In genomic region chr16:89406277-89406888, GRCh38 we compare ENCODE assay signal across 13 cellular contexts.
DNase-seq lines count a peak whose midpoint lies in the region; ATAC-seq and TF ChIP-seq lines count a peak whose summit lies in the region.
"Had no signal": no experiment of that assay in that cellular context is flagged by ENCODE, and none has a peak within 500 bp of the region (broad histone marks: within the 10 kb centered on the region; RNA-seq: fewer than 3 reads in every experiment).

No MANE protein-coding gene starts in this region.

- H3K4ac ChIP-seq in trophoblast cell (ENCODE audit: low read depth, low read length), result peak overlapping the region; percentile 52

- H3K27me3 Mint-ChIP-seq in activated CD4-positive, alpha-beta T cell treated with anti-CD3 and anti-CD28 coated beads for 36 hours, result no peaks in the 10 kb centered on the region

- H3K18ac ChIP-seq in trophoblast cell (ENCODE audit: low read length), result peak overlapping the region; percentile 2

- H3K36me3 ChIP-seq in OCI-LY1 (ENCODE audit: insufficient read depth, low read length) (no peaks in the 10 kb centered on the region), ectodermal cell (ENCODE audit: control insufficient read depth, insufficient read depth, low read length) (no peaks in the 10 kb centered on the region), trophoblast cell (ENCODE audit: control insufficient read depth in 1 of 2, insufficient read depth in 2 of 2, low read length in 2 of 2) (peaks cover 0 to 2% of the 10 kb centered on the region in 2 experiments), mucosa of descending colon (ENCODE audit: low read depth) (no peaks in the 10 kb centered on the region)
- H3K36me3 ChIP-seq: adrenal gland, left lung had no signal

- H3K4me1 ChIP-seq in OCI-LY1 (ENCODE audit: insufficient read depth, low read length, severe bottlenecking), result peaks cover 77% of the 10 kb centered on the region
- H3K4me1 ChIP-seq in ectodermal cell (ENCODE audit: control insufficient read depth, insufficient read depth, low read length), result peaks cover 65% of the 10 kb centered on the region
- peaks cover 51 to 62% of the 10 kb centered on the region in 2 experiments for H3K4me1 ChIP-seq in trophoblast cell (ENCODE audit: control insufficient read depth in 1 of 2, insufficient read depth in 2 of 2, low read length in 2 of 2)
- peaks cover 39% of the 10 kb centered on the region for H3K4me1 ChIP-seq in mucosa of descending colon (ENCODE audit: low read depth)

- peak overlapping the region; percentile 12 for H2BK5ac ChIP-seq in trophoblast cell (ENCODE audit: low read depth, low read length, poor library complexity)

- no peak for DNase-seq in activated CD4-positive, alpha-beta T cell treated with anti-CD3 and anti-CD28 coated beads for 36 hours
- DNase-seq in activated CD4-positive, alpha-beta T cell treated with anti-CD3 and anti-CD28 coated beads, Interleukin-2, amount 50 U/mL, for 48 hours, result no peak
- DNase-seq in trophoblast cell (no peak), NCI-H128 (lab: John Stamatoyannopoulos, UW; ENCODE audit: unreplicated experiment) (no peak), mucosa of descending colon (no peak)
- DNase-seq in activated effector memory CD4-positive, alpha-beta T cell treated with anti-CD3 and anti-CD28 coated beads, Interleukin-2, amount 50 U/mL, for 16 hours, result no peak
- DNase-seq: effector CD4-positive, alpha-beta T cell; left lung; NCI-H446; RPMI8226 had no signal

- H3K9me3 Mint-ChIP-seq in activated CD4-positive, alpha-beta T cell treated with anti-CD3 and anti-CD28 coated beads for 36 hours (ENCODE audit: low read depth), result no peaks in the 10 kb centered on the region

- no peak overlapping the region for H4K12ac ChIP-seq in trophoblast cell (ENCODE audit: low read depth, low read length)

- H4K8ac ChIP-seq in trophoblast cell (ENCODE audit: low read depth, low read length), result no peak overlapping the region

- H3K27ac Mint-ChIP-seq in activated CD4-positive, alpha-beta T cell treated with anti-CD3 and anti-CD28 coated beads for 36 hours, result peak overlapping the region; percentile 83

- H3K9ac ChIP-seq in OCI-LY1 (ENCODE audit: low read length), result no peak overlapping the region
- no peak overlapping the region for H3K9ac ChIP-seq in trophoblast cell (ENCODE audit: low read length)

- H3K23ac ChIP-seq in trophoblast cell (ENCODE audit: low read length), result no peak overlapping the region

- CTCF ChIA-PET in activated CD4-positive, alpha-beta T cell treated with anti-CD3 and anti-CD28 coated beads for 36 hours (lab: Charles Lee), result no interaction called here

- H2BK120ac ChIP-seq in trophoblast cell (ENCODE audit: insufficient read depth, low read length, poor library complexity), result no peak overlapping the region

- peak overlapping the region; percentile 15 for H3K14ac ChIP-seq in trophoblast cell (ENCODE audit: low read length)

- 92 to 93% methylated on average over 22 of the region's 22 CpGs for WGBS in ectodermal cell, 2 experiments
- no CpG with 5 or more reads among the region's 22 CpGs for WGBS in trophoblast cell (ENCODE audit: extremely low coverage, insufficient coverage, insufficient read length)

- no peak overlapping the region for H4K91ac ChIP-seq in trophoblast cell (ENCODE audit: low read depth, low read length)

- H2AFZ ChIP-seq in OCI-LY1 (ENCODE audit: low read length) (no peak overlapping the region), trophoblast cell (ENCODE audit: insufficient read depth, low read length, poor library complexity) (no peak overlapping the region)

- POLR2A ChIA-PET in activated CD4-positive, alpha-beta T cell treated with anti-CD3 and anti-CD28 coated beads for 36 hours (lab: Charles Lee), result no interaction called here

- H3K4me3 ChIP-seq in OCI-LY1 (ENCODE audit: low read depth, low read length, poor library complexity, severe bottlenecking) (no peak overlapping the region), ectodermal cell (ENCODE audit: insufficient read depth, low read depth, low read length) (no peak overlapping the region), trophoblast cell (ENCODE audit: low read depth, low read length) (no peak overlapping the region), mucosa of descending colon (no peak overlapping the region)
- H3K4me3 ChIP-seq: adrenal gland, left lung had no signal

- intact Hi-C loops in activated CD4-positive, alpha-beta T cell treated with anti-CD3 and anti-CD28 coated beads for 36 hours (cut with DNase I, micrococcal nuclease), result loop anchor here (5.0 kb wide), 2 partner anchors 44 to 74 kb away; no protein-coding TSS in a partner anchor
- intact Hi-C loops in mucosa of descending colon (cut with DNase I, micrococcal nuclease), result no loop called here

- peaks cover 94% of the 10 kb centered on the region for H3K4me1 Mint-ChIP-seq in activated CD4-positive, alpha-beta T cell treated with anti-CD3 and anti-CD28 coated beads for 36 hours

- H3K4me2 ChIP-seq in OCI-LY1 (ENCODE audit: low read length) (no peak overlapping the region), trophoblast cell (ENCODE audit: low read length) (no peak overlapping the region)

- no peak overlapping the region for H2AK5ac ChIP-seq in trophoblast cell (ENCODE audit: low read length)

- peaks cover 19% of the 10 kb centered on the region for H3K36me3 Mint-ChIP-seq in activated CD4-positive, alpha-beta T cell treated with anti-CD3 and anti-CD28 coated beads for 36 hours (ENCODE audit: low read depth)

- H3F3A ChIP-seq in OCI-LY1 (ENCODE audit: insufficient read depth, low read length), result no peaks in the 10 kb centered on the region

- no peaks in the 10 kb centered on the region for H3K9me2 ChIP-seq in OCI-LY1 (ENCODE audit: low read depth, low read length)

- no peaks in the 10 kb centered on the region for H3K27me3 ChIP-seq in OCI-LY1 (ENCODE audit: insufficient read depth, low read length)
- H3K27me3 ChIP-seq in ectodermal cell (ENCODE audit: control insufficient read depth, insufficient read depth, low read length, poor library complexity, severe bottlenecking), result no peaks in the 10 kb centered on the region
- H3K27me3 ChIP-seq in trophoblast cell (ENCODE audit: insufficient read depth, low read length), result no peaks in the 10 kb centered on the region
- H3K27me3 ChIP-seq: adrenal gland, left lung had no signal

- no peak overlapping the region for H3K4me3 Mint-ChIP-seq in activated CD4-positive, alpha-beta T cell treated with anti-CD3 and anti-CD28 coated beads for 36 hours

- peaks cover 90% of the 10 kb centered on the region for H3K79me2 ChIP-seq in OCI-LY1 (ENCODE audit: insufficient read depth, low read length)
- peaks cover 40% of the 10 kb centered on the region for H3K79me2 ChIP-seq in trophoblast cell (ENCODE audit: control insufficient read depth, insufficient read depth, low read length, poor library complexity)

- H4K20me1 ChIP-seq in OCI-LY1 (ENCODE audit: insufficient read depth, low read length), result no peaks in the 10 kb centered on the region

- ATAC-seq in activated CD4-positive, alpha-beta T cell treated with anti-CD3 and anti-CD28 coated beads for 36 hours, result no peak
- no peak for ATAC-seq in mucosa of descending colon
- ATAC-seq: left lung had no signal

- H3K79me1 ChIP-seq in trophoblast cell (ENCODE audit: low read length), result peaks cover 4% of the 10 kb centered on the region

- no peak overlapping the region for H2BK12ac ChIP-seq in trophoblast cell (ENCODE audit: low read length)

- H3K27ac ChIP-seq in OCI-LY1 (ENCODE audit: low read depth, low read length, poor library complexity, severe bottlenecking) (peak overlapping the region; percentile 28), ectodermal cell (ENCODE audit: insufficient read depth, low read depth, low read length, poor library complexity, severe bottlenecking) (peak overlapping the region; percentile 32), trophoblast cell (ENCODE audit: low read depth, low read length) (peak overlapping the region; percentile 9)

- TF ChIP-seq CTCF in OCI-LY1 (IDR thresholded peaks at IDR 0.05; ENCODE audit: low read length) (no peak), mucosa of descending colon (IDR thresholded peaks at IDR 0.05) (no peak)

- H3K9me3 ChIP-seq in OCI-LY1 (ENCODE audit: low read length), result no peaks in the 10 kb centered on the region
- H3K9me3 ChIP-seq in ectodermal cell (ENCODE audit: control insufficient read depth, low read length), result no peaks in the 10 kb centered on the region
- no peaks in the 10 kb centered on the region for H3K9me3 ChIP-seq in trophoblast cell (ENCODE audit: insufficient read depth, low read depth, low read length)
- H3K9me3 ChIP-seq in mucosa of descending colon, result no peaks in the 10 kb centered on the region
- H3K9me3 ChIP-seq: adrenal gland, left lung had no signal

Comparison
In these comparisons a context has a peak if more than half of its experiments do, and no peak if none do; other contexts are left out.
1. intact Hi-C loops: an anchor here in activated CD4-positive, alpha-beta T cell treated with anti-CD3 and anti-CD28 coated beads for 36 hours (5.0 kb wide); none called in mucosa of descending colon.